In the genomic region with DNA sequence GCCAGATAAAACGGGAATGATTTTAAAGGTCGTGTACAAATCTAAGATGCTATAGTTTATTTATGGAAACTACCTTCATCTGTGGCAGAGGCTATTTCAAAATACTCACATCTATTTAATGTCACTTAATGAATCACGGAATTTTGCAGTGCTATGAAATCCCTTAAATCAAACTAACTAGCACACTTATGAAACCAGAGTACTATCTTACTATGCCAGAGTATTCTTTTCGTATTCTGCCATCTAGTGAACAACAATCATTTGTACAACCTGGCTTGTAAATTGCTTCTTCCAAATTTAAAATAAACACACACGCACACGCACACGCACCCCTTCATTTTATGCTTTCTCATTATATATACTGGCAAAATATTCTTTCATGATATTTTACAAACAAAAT, we compare ENCODE assay signal across 8 cellular contexts.
DNase-seq lines count a peak whose midpoint lies in the region; FAIRE-seq and TF ChIP-seq lines count a peak whose summit lies in the region.

No MANE protein-coding gene starts in this region.

- TF ChIP-seq CTCF in mammary epithelial cell (conservative IDR thresholded peaks at IDR 0.05 in 1 of 2, IDR thresholded peaks at IDR 0.05 in 1 of 2; ENCODE audit: extremely low read depth in 1 of 2, insufficient read depth in 1 of 2, low read depth in 1 of 2, low read length in 2 of 2) (peak; percentile 43 to 56), GM10248 (IDR thresholded peaks at IDR 0.05; ENCODE audit: control extremely low read depth, extremely low read depth, low read depth, missing control alignments) (no peak)

- H3K27ac ChIP-seq in mammary epithelial cell (ENCODE audit: insufficient read depth, low read depth, low read length): no peak overlapping the region
- no peak overlapping the region for H3K27ac ChIP-seq in mucosa of rectum (ENCODE audit: low read depth in 2 of 2, low read length in 2 of 2)
- H3K27ac ChIP-seq in small intestine (ENCODE audit: low read depth in 1 of 2, low read length in 1 of 2): no peak overlapping the region

- POLR2A ChIA-PET in GM10248 (lab: Yijun Ruan, JAX): no interaction called here

- no peaks in the 10 kb centered on the region for H3K27me3 ChIP-seq in mammary epithelial cell (ENCODE audit: insufficient read depth, low read length)
- H3K27me3 ChIP-seq in mucosa of rectum (ENCODE audit: control insufficient read depth in 2 of 2, insufficient read depth in 2 of 2, low read length in 2 of 2): no peaks in the 10 kb centered on the region
- no peaks in the 10 kb centered on the region for H3K27me3 ChIP-seq in small intestine (ENCODE audit: control insufficient read depth in 2 of 2, insufficient read depth in 2 of 2, low read length in 2 of 2)

- no peaks in the 10 kb centered on the region for H3K79me2 ChIP-seq in mammary epithelial cell (ENCODE audit: insufficient read depth, low read length)

- H3K4me3 ChIP-seq in mammary epithelial cell (replicated peaks in 1 of 3; ENCODE audit: insufficient read depth in 1 of 3, low read depth in 2 of 3, low read length in 3 of 3) (peak overlapping the region in 2 of 3 experiments; percentile 1 to 2), mucosa of rectum (ENCODE audit: low read length in 2 of 2) (peak overlapping the region; percentile 27 to 30), small intestine (ENCODE audit: low read depth in 1 of 2, low read length in 2 of 2) (no peak overlapping the region)

- DNase-seq in COR-L47 (lab: John Stamatoyannopoulos, UW) (peak; percentile 4), MV-4-11 (lab: John Stamatoyannopoulos, UW) (peak; percentile 5), mammary epithelial cell (peak; percentile 36), small intestine (no peak), GM10248 (ENCODE audit: extremely low spot score) (no peak)
- DNase-seq in stimulated activated CD4-positive, alpha-beta T cell treated with anti-CD3 and anti-CD28 coated beads, Interleukin-4, amount 100 ng/mL, for 24 hours: no peak
- DNase-seq in activated naive CD4-positive, alpha-beta T cell treated with Interleukin-2 at 50 U/mL for 16 hours: no peak

- H3K9me3 ChIP-seq in mammary epithelial cell (replicated peaks; ENCODE audit: insufficient read depth, low read length) (peaks cover 2% of the 10 kb centered on the region), mucosa of rectum (ENCODE audit: control insufficient read depth in 2 of 2, low read length in 2 of 2) (no peaks in the 10 kb centered on the region), small intestine (ENCODE audit: control insufficient read depth, low read depth) (no peaks in the 10 kb centered on the region)

- in situ Hi-C loops in mammary epithelial cell (cut with MboI; ENCODE audit: low sequenced_read_pairs in 2 of 2): loop anchor here (25.0 kb wide), 2 partner anchors 516 to 666 kb away; no protein-coding TSS in a partner anchor

- whole genome bisulfite sequencing in mammary epithelial cell (ENCODE audit: low coverage, missing lambda C conversion rate): 17% methylated on average over 7 of the region's 7 CpGs
- 34 to 47% (median 45%) methylated on average over 7 of the region's 7 CpGs for WGBS in small intestine, 3 donors

- no peak for FAIRE-seq in small intestine (lab: Jason Lieb, UNC)

- CTCF ChIA-PET in mammary epithelial cell (lab: Charles Lee; ENCODE audit: low non-redundant PET): no interaction called here
- CTCF ChIA-PET in GM10248 (lab: Yijun Ruan, JAX): no interaction called here

- no peaks in the 10 kb centered on the region for H4K20me1 ChIP-seq in mammary epithelial cell (ENCODE audit: insufficient read depth, low read length)

- no peak overlapping the region for H2AFZ ChIP-seq in mammary epithelial cell (ENCODE audit: low read depth, low read length)

- H3K36me3 ChIP-seq in mammary epithelial cell (ENCODE audit: insufficient read depth, low read length) (no peaks in the 10 kb centered on the region), mucosa of rectum (ENCODE audit: control insufficient read depth in 2 of 2, insufficient read depth in 2 of 2, low read length in 2 of 2) (no peaks in the 10 kb centered on the region), small intestine (ENCODE audit: control insufficient read depth in 2 of 2, insufficient read depth in 2 of 2, low read length in 2 of 2) (no peaks in the 10 kb centered on the region)

- H3K9ac ChIP-seq in mammary epithelial cell (ENCODE audit: insufficient read depth, low read length) (no peak overlapping the region), mucosa of rectum (ENCODE audit: low read depth in 1 of 2, low read length in 2 of 2) (no peak overlapping the region)

- dilution Hi-C loops in mammary epithelial cell (cut with HindIII; ENCODE audit: low sequenced_read_pairs): no loop called here

- intact Hi-C loops in mammary epithelial cell (cut with micrococcal nuclease): loop anchor here (1.0 to 5.0 kb wide), 4 partner anchors 336 to 676 kb away; no protein-coding TSS in a partner anchor

- peak overlapping the region; percentile 29 for H3K4me2 ChIP-seq in mammary epithelial cell (ENCODE audit: insufficient read depth, low read depth, low read length)

- no TSS peak for BruUV-seq in mammary epithelial cell (replicated peaks; lab: Mats Ljungman, UMichigan)

- H3K4me1 ChIP-seq in mammary epithelial cell (ENCODE audit: insufficient read depth, low read length) (no peaks in the 10 kb centered on the region), mucosa of rectum (ENCODE audit: control insufficient read depth in 2 of 2, insufficient read depth in 2 of 2, low read length in 2 of 2) (no peaks in the 10 kb centered on the region), small intestine (ENCODE audit: control insufficient read depth in 2 of 2, insufficient read depth in 1 of 2, low read depth in 1 of 2, low read length in 1 of 2) (no peaks in the 10 kb centered on the region)

Comparison
In these comparisons a context has a peak if more than half of its experiments do, and no peak if none do; other contexts are left out.
1. DNase-seq: peak in COR-L47 (single experiment), MV-4-11 (single experiment) and mammary epithelial cell (single experiment); none in small intestine (single experiment), stimulated activated CD4-positive, alpha-beta T cell treated with anti-CD3 and anti-CD28 coated beads, Interleukin-4, amount 100 ng/mL, for 24 hours (single experiment), GM10248 (single experiment) and activated naive CD4-positive, alpha-beta T cell treated with Interleukin-2 at 50 U/mL for 16 hours (single experiment).
2. H3K4me3 ChIP-seq: peak in mammary epithelial cell (2 of 3) and mucosa of rectum (2 of 2); none in small intestine (0 of 2).